ENCODE assay signal across 20 cellular contexts in genomic region chr15:100200287-100200772, GRCh38.
DNase-seq lines count a peak whose midpoint lies in the region; ATAC-seq and TF ChIP-seq lines count a peak whose summit lies in the region.
"Had no signal": no experiment of that assay in that cellular context is flagged by ENCODE, and none has a peak within 500 bp of the region (broad histone marks: within the 10 kb centered on the region; RNA-seq: fewer than 3 reads in every experiment).

No MANE protein-coding gene starts in this region.

- H3K4me1 ChIP-seq in mucosa of descending colon (ENCODE audit: low read depth) (peaks cover 28% of the 10 kb centered on the region), aorta (ENCODE audit: control insufficient read depth in 1 of 2, insufficient read depth in 2 of 2, low read length in 2 of 2) (no peaks in the 10 kb centered on the region), tibial nerve (no peaks in the 10 kb centered on the region)
- H3K4me1 ChIP-seq: SJCRH30 had no signal

- ATAC-seq in left cardiac atrium (peak; percentile 12 to 22), Right ventricle myocardium superior (ENCODE audit: poor library complexity) (no peak), mucosa of descending colon (no peak), aorta (ENCODE audit: low FRiP score) (peak; percentile 9)
- ATAC-seq: GM12878 had no signal

- H3K27me3 ChIP-seq in aorta (ENCODE audit: control insufficient read depth in 1 of 2, insufficient read depth in 2 of 2, low read length in 1 of 2) (no peaks in the 10 kb centered on the region), tibial nerve (no peaks in the 10 kb centered on the region)
- H3K27me3 ChIP-seq: SJCRH30 had no signal

- DNase-seq in left cardiac atrium (no peak), Right ventricle myocardium superior (no peak), coronary artery (ENCODE audit: low spot score) (peak; percentile 57), mucosa of descending colon (peak in 2 of 3 donors; percentile 19 to 58), aorta (no peak), tibial nerve (ENCODE audit: low spot score in 2 of 2) (no peak), NCI-H526 (lab: John Stamatoyannopoulos, UW) (no peak)
- DNase-seq in central memory CD4-positive, alpha-beta T cell, result no peak
- DNase-seq: Calu3; CD4-positive, alpha-beta T cell; HFFc6; KG1; MV-4-11; NCI-H1417; NCI-H187; NCI-H2107; NCI-H510A treated with DMSO at 0.1 percent for 48 hours; NCI-H82; SJCRH30 had no signal

- 87 to 94% methylated on average over 20 of the region's 20 CpGs for WGBS in aorta, 2 donors
- 92 to 96% methylated on average over 13 to 20 of the region's 20 CpGs for WGBS in tibial nerve, 2 donors

- no peaks in the 10 kb centered on the region for H3K36me3 ChIP-seq in mucosa of descending colon (ENCODE audit: low read depth)
- H3K36me3 ChIP-seq in aorta (ENCODE audit: control insufficient read depth in 1 of 2, insufficient read depth in 2 of 2, low read length in 1 of 2), result no peaks in the 10 kb centered on the region
- H3K36me3 ChIP-seq in tibial nerve, result no peaks in the 10 kb centered on the region
- H3K36me3 ChIP-seq: SJCRH30 had no signal

- TF ChIP-seq CTCF in coronary artery (IDR thresholded peaks at IDR 0.05) (no peak), mucosa of descending colon (IDR thresholded peaks at IDR 0.05) (no peak), tibial nerve (IDR thresholded peaks at IDR 0.05) (no peak)

- no peak for TF ChIP-seq EP300 in tibial nerve (IDR thresholded peaks at IDR 0.05)

- intact Hi-C loops in left cardiac atrium (cut with DNase I), result no loop called here
- intact Hi-C loops in Right ventricle myocardium superior (cut with DNase I), result no loop called here
- intact Hi-C loops in mucosa of descending colon (cut with DNase I, micrococcal nuclease), result no loop called here
- intact Hi-C loops in aorta (cut with DNase I), result no loop called here

- no peak for TF ChIP-seq POLR2A in tibial nerve (IDR thresholded peaks at IDR 0.05)

- H3K27ac ChIP-seq in coronary artery (no peak overlapping the region), aorta (ENCODE audit: low read depth in 1 of 2, low read length in 2 of 2) (no peak overlapping the region), tibial nerve (no peak overlapping the region)
- H3K27ac ChIP-seq: SJCRH30 had no signal

- H3K4me3 ChIP-seq in coronary artery (no peak overlapping the region), mucosa of descending colon (no peak overlapping the region), aorta (ENCODE audit: low read length in 2 of 2) (no peak overlapping the region), tibial nerve (no peak overlapping the region)
- H3K4me3 ChIP-seq: GM12878, SJCRH30 had no signal

- H3K9me3 ChIP-seq in mucosa of descending colon (no peaks in the 10 kb centered on the region), aorta (ENCODE audit: control insufficient read depth, low read length) (no peaks in the 10 kb centered on the region), tibial nerve (peaks cover 0 to 2% (median 0%) of the 10 kb centered on the region in 4 donors)
- H3K9me3 ChIP-seq: SJCRH30 had no signal

Comparison
In these comparisons a context has a peak if more than half of its experiments do, and no peak if none do; other contexts are left out.
1. ATAC-seq: peak in left cardiac atrium (2 of 2) and aorta (single experiment); none in Right ventricle myocardium superior (single experiment) and mucosa of descending colon (single experiment).
2. DNase-seq: peak in coronary artery (single experiment) and mucosa of descending colon (2 of 3); none in left cardiac atrium (single experiment), Right ventricle myocardium superior (single experiment), aorta (0 of 2), tibial nerve (0 of 2), NCI-H526 (0 of 2) and central memory CD4-positive, alpha-beta T cell (single experiment).